Comparison of ENCODE assay signal across 31 cellular contexts in genomic region chr10:76764177-76764576, GRCh38.
"Had no signal": no experiment of that assay in that cellular context is flagged by ENCODE, and none has a peak within 500 bp of the region (broad histone marks: within the 10 kb centered on the region; RNA-seq: fewer than 3 reads in every experiment).

No MANE protein-coding gene starts in this region.

- H3K4me3 ChIP-seq: adrenal gland, body of pancreas, breast epithelium had no signal

- DNase-seq: activated B cell treated with CpG ODN at 0.5 μM for 24 hours; activated CD4-positive, alpha-beta memory T cell treated with anti-CD3 and anti-CD28 coated beads for 36 hours; activated CD4-positive, alpha-beta T cell treated with anti-CD3 and anti-CD28 coated beads for 4 hours; activated CD4-positive, alpha-beta T cell treated with anti-CD3 and anti-CD28 coated beads, Interleukin-2, amount 10 ng/mL, durations not matched to agents 24 days and 14 days; activated CD4-positive, alpha-beta T cell treated with anti-CD3 and anti-CD28 coated beads, Interleukin-2, amount 50 U/mL, for 1 hour; activated CD4-positive, alpha-beta T cell treated with anti-CD3 and anti-CD28 coated beads, Interleukin-2, amount 50 U/mL, for 4 hours; activated CD4-positive, CD25-positive, alpha-beta regulatory T cell treated with anti-CD3 and anti-CD28 coated beads, Interleukin-2, amount 50 U/mL, for 72 hours; activated CD8-positive, alpha-beta memory T cell treated with anti-CD3 and anti-CD28 coated beads, Interleukin-2, amount 50 U/mL, for 4 hours; activated CD8-positive, alpha-beta T cell treated with anti-CD3 and anti-CD28 coated beads for 36 hours; activated effector memory CD4-positive, alpha-beta T cell treated with anti-CD3 and anti-CD28 coated beads, Interleukin-2, amount 50 U/mL, for 16 hours; activated gamma-delta T cell treated with Interleukin-2 at 50 U/mL for 16 hours; activated naive CD4-positive, alpha-beta T cell; activated naive CD4-positive, alpha-beta T cell treated with anti-CD3 and anti-CD28 coated beads for 36 hours; activated naive CD4-positive, alpha-beta T cell treated with anti-CD3 and anti-CD28 coated beads, Interleukin-2, amount 50 U/mL, for 16 hours; activated naive CD8-positive, alpha-beta T cell treated with anti-CD3 and anti-CD28 coated beads for 36 hours; activated T-cell treated with anti-CD3 and anti-CD28 coated beads for 4 hours; activated T-cell treated with anti-CD3 and anti-CD28 coated beads, Interleukin-2, amount 50 U/mL, for 1 hour; activated T-cell treated with anti-CD3 and anti-CD28 coated beads, Interleukin-2, amount 50 U/mL, for 4 hours; activated T-cell treated with anti-CD3 and anti-CD28 coated beads, Interleukin-2, amount 50 U/mL, for 72 hours; adrenal gland; amniotic stem cell; aorta; body of pancreas; brain microvascular endothelial cell; central memory CD4-positive, alpha-beta T cell; T-helper 2 cell; T-helper 9 cell had no signal

- H3K9me3 ChIP-seq: adrenal gland, body of pancreas, breast epithelium had no signal

- ATAC-seq: activated CD8-positive, alpha-beta T cell treated with anti-CD3 and anti-CD28 coated beads for 36 hours; activated naive CD4-positive, alpha-beta T cell treated with anti-CD3 and anti-CD28 coated beads, Interleukin-2, amount 50 U/mL, for 72 hours; activated T-cell treated with anti-CD3 and anti-CD28 coated beads, Interleukin-2, amount 50 U/mL, for 4 hours; activated T-cell treated with anti-CD3 and anti-CD28 coated beads, Interleukin-2, amount 50 U/mL, for 72 hours; activated T-helper 17 cell treated with anti-CD3 and anti-CD28 coated beads, Interleukin-2, amount 50 U/mL, for 72 hours; body of pancreas had no signal

- H3K27ac ChIP-seq: adrenal gland, body of pancreas, brain microvascular endothelial cell, breast epithelium, VCaP had no signal

- H3K4me1 ChIP-seq: adrenal gland, breast epithelium had no signal

- H3K27me3 ChIP-seq: body of pancreas, brain microvascular endothelial cell, breast epithelium had no signal

- H3K36me3 ChIP-seq: adrenal gland, brain microvascular endothelial cell, breast epithelium had no signal
